7 cellular contexts compared by ENCODE assay signal in genomic region chr19:15421726-15422260, GRCh38. TPM values are rescaled to one million over a fixed set of nuclear protein-coding genes. Genes with fewer than 3 reads are reported as not detected.
A peak's percentile ranks its signal among the peaks of the same experiment; 100 is the strongest.
DNase-seq lines count a peak whose midpoint lies in the region; ATAC-seq and TF ChIP-seq lines count a peak whose summit lies in the region.
"Had no signal": no experiment of that assay in that cellular context is flagged by ENCODE, and none has a peak within 500 bp of the region (broad histone marks: within the 10 kb centered on the region; RNA-seq: fewer than 3 reads in every experiment).

No MANE protein-coding gene starts in this region.

- H3K4me3 ChIP-seq in upper lobe of left lung = no peak overlapping the region

- no peak for TF ChIP-seq EP300 in upper lobe of left lung (IDR thresholded peaks at IDR 0.05)

- H3K27ac ChIP-seq in upper lobe of left lung = peak overlapping the region; percentile 30 to 74 (median 65)

- TF ChIP-seq CTCF in upper lobe of left lung (IDR thresholded peaks at IDR 0.05) = no peak

- H3K4me1 ChIP-seq in upper lobe of left lung = peaks cover 20 to 48% (median 36%) of the 10 kb centered on the region in 4 donors

- ATAC-seq in upper lobe of left lung (ENCODE audit: low FRiP score in 2 of 2) (no peak), HG03432 (IDR thresholded peaks at IDR 0.05; ENCODE audit: unreplicated experiment) (no peak), HG03521 (IDR thresholded peaks at IDR 0.05; ENCODE audit: unreplicated experiment) (no peak)

- TF ChIP-seq POLR2A in upper lobe of left lung (IDR thresholded peaks at IDR 0.05) = no peak

- WGBS in upper lobe of left lung, 2 donors = 35 to 62% methylated on average over 8 to 15 of the region's 15 CpGs

- H3K9me3 ChIP-seq in upper lobe of left lung = peaks cover 0 to 5% (median 0%) of the 10 kb centered on the region in 4 donors

- no peaks in the 10 kb centered on the region for H3K27me3 ChIP-seq in upper lobe of left lung

- H3K36me3 ChIP-seq in upper lobe of left lung = peaks cover 12 to 51% (median 43%) of the 10 kb centered on the region in 4 donors

- DNase-seq in NCI-H82 (lab: John Stamatoyannopoulos, UW) (peak; percentile 62), NCI-H82 treated with DMSO at 0.1 percent for 48 hours (lab: John Stamatoyannopoulos, UW; ENCODE audit: unreplicated experiment) (no peak), inferior parietal cortex (ENCODE audit: extremely low spot score) (peak; percentile 53), upper lobe of left lung (peak in 1 of 2 donors; percentile 62)

RNA-seq across cellular contexts. Expression of gene AKAP8L, which starts 3.0 kb away (rescaled TPM):
- 100 to 1,000 TPM in 2 of 6 donors, 10 to 100 TPM in 4; 79.8 to 476 (median 91.2) TPM for total RNA-seq in upper lobe of left lung

RNA-seq across cellular contexts. Expression of gene WIZ, which starts 28.0 kb away (rescaled TPM):
- 100 to 1,000 TPM in 1 of 6 donors, 10 to 100 TPM in 5; 28.7 to 112 (median 40.8) TPM for total RNA-seq in upper lobe of left lung

RNA-seq across cellular contexts. Expression of gene AKAP8, which starts 42.2 kb away (rescaled TPM):
- total RNA-seq in upper lobe of left lung = 100 to 1,000 TPM in 1 of 6 donors, 10 to 100 TPM in 5; 28.1 to 117 (median 41.3) TPM

RNA-seq across cellular contexts. Expression of gene RASAL3, which starts 42.6 kb away (rescaled TPM):
- 10 to 100 TPM in 5 of 6 donors, 1 to 10 TPM in 1; 7.1 to 48.2 (median 16.7) TPM for total RNA-seq in upper lobe of left lung

RNA-seq across cellular contexts. Expression of gene PGLYRP2, which starts 57.5 kb away (rescaled TPM):
- not detected for total RNA-seq in upper lobe of left lung
- total RNA-seq: urinary bladder had no signal
